ENCODE assay signal across 28 cellular contexts in the genomic region with DNA sequence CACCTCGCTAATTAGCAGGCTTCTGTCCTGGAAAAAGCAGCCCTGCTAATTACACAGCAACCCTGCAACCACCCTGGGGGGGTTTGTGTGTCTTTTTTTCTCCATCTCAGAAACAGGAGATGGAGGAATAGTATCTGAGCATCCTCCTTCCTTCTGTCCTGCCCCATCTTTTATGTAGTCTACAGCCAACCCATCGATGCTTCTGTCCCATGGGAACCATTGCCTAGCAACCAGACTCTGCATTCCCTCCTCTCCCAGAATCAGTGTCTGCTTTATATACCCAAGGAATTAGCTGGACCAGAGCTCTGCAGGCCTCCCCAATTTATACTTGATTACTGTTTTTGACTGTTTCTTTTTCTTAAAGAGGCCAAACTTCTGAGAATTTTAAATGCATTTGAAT. TPM values are rescaled to one million over a fixed set of nuclear protein-coding genes. Genes with fewer than 3 reads are reported as not detected.
"Had no signal": no experiment of that assay in that cellular context is flagged by ENCODE, and none has a peak within 500 bp of the region (broad histone marks: within the 10 kb centered on the region; RNA-seq: fewer than 3 reads in every experiment).

No MANE protein-coding gene starts in this region.

- H3K36me3 ChIP-seq: colonic mucosa, esophagus squamous epithelium, left ventricle myocardium inferior, neutrophil, right lobe of liver, transverse colon had no signal

- H3K27ac Mint-ChIP-seq: nephron progenitor cell; stimulated activated memory B cell treated with anti-CD40 and anti-IgM and Interleukin-4, amounts not matched to agents 10 μg/mL and 1 μg/mL and 100 μg/mL, for 72 hours; stimulated activated naive CD8-positive, alpha-beta T cell treated with anti-CD3 and anti-CD28 coated beads, Interleukin-15, amount 100 ng/mL, for 72 hours had no signal

- H3K4me3 Mint-ChIP-seq: nephron progenitor cell; stimulated activated memory B cell treated with anti-CD40 and anti-IgM and Interleukin-4, amounts not matched to agents 10 μg/mL and 1 μg/mL and 100 μg/mL, for 72 hours; stimulated activated naive CD8-positive, alpha-beta T cell treated with anti-CD3 and anti-CD28 coated beads, Interleukin-15, amount 100 ng/mL, for 72 hours had no signal

- H3K79me2 ChIP-seq: hepatocyte had no signal

- FAIRE-seq: kidney had no signal

- ATAC-seq: left cardiac atrium; naive thymus-derived CD4-positive, alpha-beta T cell; psoas muscle; right lobe of liver; stimulated activated memory B cell treated with anti-CD40 and anti-IgM and Interleukin-4, amounts not matched to agents 10 μg/mL and 1 μg/mL and 100 μg/mL, for 72 hours; stimulated activated naive CD8-positive, alpha-beta T cell treated with anti-CD3 and anti-CD28 coated beads, Interleukin-15, amount 100 ng/mL, for 72 hours had no signal

- H3K27me3 ChIP-seq: colonic mucosa, hepatocyte, neutrophil, right lobe of liver, testis, transverse colon had no signal

- H3K9me3 ChIP-seq: colonic mucosa, neutrophil, right lobe of liver, testis, transverse colon had no signal

- H3K4me2 ChIP-seq: hepatocyte had no signal

- H3K27me3 Mint-ChIP-seq: stimulated activated naive CD8-positive, alpha-beta T cell treated with anti-CD3 and anti-CD28 coated beads, Interleukin-15, amount 100 ng/mL, for 72 hours had no signal

- H2AFZ ChIP-seq: hepatocyte had no signal

- DNase-seq: colonic mucosa; dermis blood vessel endothelial cell; esophagus squamous epithelium; foreskin fibroblast; head of caudate nucleus; left cardiac atrium; left ventricle myocardium inferior; mesenchymal stem cell; naive thymus-derived CD4-positive, alpha-beta T cell; nephron progenitor cell; psoas muscle; retina; right lobe of liver; stimulated activated CD4-positive, alpha-beta T cell treated with anti-CD3 and anti-CD28 coated beads, Interleukin-15, amount 100 ng/mL, for 24 hours; stimulated activated CD4-positive, alpha-beta T cell treated with anti-CD3 and anti-CD28 coated beads, Interleukin-1b, Interleukin-23, amount 100 ng/mL, for 48 hours; stimulated activated CD4-positive, alpha-beta T cell treated with anti-CD3 and anti-CD28 coated beads, Interleukin-4, amount 100 ng/mL, for 24 hours; stimulated activated naive CD8-positive, alpha-beta T cell treated with anti-CD3 and anti-CD28 coated beads, Interleukin-15, amount 100 ng/mL, for 72 hours; testis; transverse colon had no signal

- H3K4me1 Mint-ChIP-seq: nephron progenitor cell; stimulated activated memory B cell treated with anti-CD40 and anti-IgM and Interleukin-4, amounts not matched to agents 10 μg/mL and 1 μg/mL and 100 μg/mL, for 72 hours had no signal

- H3K27ac ChIP-seq: colonic mucosa, esophagus squamous epithelium, hepatocyte, left ventricle myocardium inferior, neutrophil, psoas muscle, right lobe of liver, testis, transverse colon had no signal

- H3K4me3 ChIP-seq: colonic mucosa, esophagus squamous epithelium, hepatocyte, left ventricle myocardium inferior, lung, psoas muscle, right lobe of liver, testis, transverse colon had no signal

- H3K4me1 ChIP-seq: colonic mucosa, esophagus squamous epithelium, left ventricle myocardium inferior, right lobe of liver, testis, transverse colon had no signal

- H3K36me3 Mint-ChIP-seq: naive thymus-derived CD4-positive, alpha-beta T cell; stimulated activated memory B cell treated with anti-CD40 and anti-IgM and Interleukin-4, amounts not matched to agents 10 μg/mL and 1 μg/mL and 100 μg/mL, for 72 hours had no signal

RNA-seq across cellular contexts. Expression of a gene that starts 35.1 kb away (rescaled TPM):
- total RNA-seq: colonic mucosa; epithelial cell of proximal tubule; kidney; lung; naive thymus-derived CD4-positive, alpha-beta T cell; osteoblast; right lobe of liver; subcutaneous adipose tissue; transverse colon; ureter had no signal
- polyA plus RNA-seq: naive thymus-derived CD4-positive, alpha-beta T cell had no signal
